9 cellular contexts compared by ENCODE assay signal in genomic region chr17:82315703-82316358, GRCh38. TPM values are rescaled to one million over a fixed set of nuclear protein-coding genes. Genes with fewer than 3 reads are reported as not detected.
DNase-seq lines count a peak whose midpoint lies in the region; ATAC-seq lines count a peak whose summit lies in the region.
"Had no signal": no experiment of that assay in that cellular context is flagged by ENCODE, and none has a peak within 500 bp of the region (broad histone marks: within the 10 kb centered on the region; RNA-seq: fewer than 3 reads in every experiment).

No MANE protein-coding gene starts in this region.

- peak overlapping the region; percentile 75 for H3K27ac Mint-ChIP-seq in activated CD8-positive, alpha-beta memory T cell treated with anti-CD3 and anti-CD28 coated beads, Interleukin-2, amount 10 ng/mL, durations not matched to agents 7 days and 5 days
- peak overlapping the region in 1 of 2 donors; percentile 97 for H3K27ac Mint-ChIP-seq in stimulated activated naive CD8-positive, alpha-beta T cell treated with anti-CD3 and anti-CD28 coated beads, Interleukin-15, amount 100 ng/mL, for 72 hours

- DNase-seq in activated CD8-positive, alpha-beta memory T cell treated with anti-CD3 and anti-CD28 coated beads, Interleukin-2, amount 10 ng/mL, durations not matched to agents 7 days and 5 days: peak; percentile 64
- DNase-seq in activated CD8-positive, alpha-beta memory T cell treated with anti-CD3 and anti-CD28 coated beads, Interleukin-2, amount 50 U/mL, for 4 hours: no peak
- DNase-seq in activated gamma-delta T cell treated with anti-CD3 and anti-CD28 coated beads, Interleukin-2, amount 50 U/mL, for 16 hours (ENCODE audit: low read depth): peak; percentile 39
- DNase-seq in left kidney (ENCODE audit: low read depth, low spot score): peak; percentile 56
- DNase-seq in stimulated activated naive CD8-positive, alpha-beta T cell treated with anti-CD3 and anti-CD28 coated beads, Interleukin-15, amount 100 ng/mL, for 72 hours: no peak
- no peak for DNase-seq in NCI-H345 treated with DMSO at 0.1 percent for 48 hours (lab: John Stamatoyannopoulos, UW; ENCODE audit: unreplicated experiment)
- no peak for DNase-seq in hepatic stellate cell (ENCODE audit: low spot score)

- H3K4me1 Mint-ChIP-seq in activated CD8-positive, alpha-beta memory T cell treated with anti-CD3 and anti-CD28 coated beads, Interleukin-2, amount 10 ng/mL, durations not matched to agents 7 days and 5 days: peaks cover 14% of the 10 kb centered on the region
- H3K4me1 Mint-ChIP-seq in stimulated activated naive CD8-positive, alpha-beta T cell treated with anti-CD3 and anti-CD28 coated beads, Interleukin-15, amount 100 ng/mL, for 72 hours: peaks cover 22% of the 10 kb centered on the region

- peak; percentile 39 for ATAC-seq in activated CD8-positive, alpha-beta memory T cell treated with anti-CD3 and anti-CD28 coated beads, Interleukin-2, amount 10 ng/mL, durations not matched to agents 7 days and 5 days
- ATAC-seq in stimulated activated naive CD8-positive, alpha-beta T cell treated with anti-CD3 and anti-CD28 coated beads, Interleukin-15, amount 100 ng/mL, for 72 hours: peak; percentile 47
- ATAC-seq in GM19395 (IDR thresholded peaks at IDR 0.05; ENCODE audit: unreplicated experiment): no peak

- no peaks in the 10 kb centered on the region for H3K9me3 Mint-ChIP-seq in activated CD8-positive, alpha-beta memory T cell treated with anti-CD3 and anti-CD28 coated beads, Interleukin-2, amount 10 ng/mL, durations not matched to agents 7 days and 5 days (ENCODE audit: low read depth)
- H3K9me3 Mint-ChIP-seq in stimulated activated naive CD8-positive, alpha-beta T cell treated with anti-CD3 and anti-CD28 coated beads, Interleukin-15, amount 100 ng/mL, for 72 hours: no peaks in the 10 kb centered on the region

- H3K27me3 Mint-ChIP-seq in activated CD8-positive, alpha-beta memory T cell treated with anti-CD3 and anti-CD28 coated beads, Interleukin-2, amount 10 ng/mL, durations not matched to agents 7 days and 5 days: no peaks in the 10 kb centered on the region
- no peaks in the 10 kb centered on the region for H3K27me3 Mint-ChIP-seq in stimulated activated naive CD8-positive, alpha-beta T cell treated with anti-CD3 and anti-CD28 coated beads, Interleukin-15, amount 100 ng/mL, for 72 hours

- CTCF ChIA-PET in activated CD8-positive, alpha-beta memory T cell treated with anti-CD3 and anti-CD28 coated beads, Interleukin-2, amount 10 ng/mL, durations not matched to agents 7 days and 5 days (lab: Charles Lee): interaction anchor here (2.6 to 8.5 kb wide), 3 partner anchors 13 to 79 kb away, joined by 9 to 206 read pairs (median 12); partner anchors contain the start of gene SECTM1

- H3K36me3 Mint-ChIP-seq in activated CD8-positive, alpha-beta memory T cell treated with anti-CD3 and anti-CD28 coated beads, Interleukin-2, amount 10 ng/mL, durations not matched to agents 7 days and 5 days: peaks cover 15% of the 10 kb centered on the region

- peak overlapping the region; percentile 93 for H3K4me3 Mint-ChIP-seq in activated CD8-positive, alpha-beta memory T cell treated with anti-CD3 and anti-CD28 coated beads, Interleukin-2, amount 10 ng/mL, durations not matched to agents 7 days and 5 days
- H3K4me3 Mint-ChIP-seq in stimulated activated naive CD8-positive, alpha-beta T cell treated with anti-CD3 and anti-CD28 coated beads, Interleukin-15, amount 100 ng/mL, for 72 hours: no peak overlapping the region

RNA-seq across cellular contexts. Expression of gene CD7, which starts 1.6 kb away (rescaled TPM):
- 100 to 1,000 TPM; 307 to 417 TPM for total RNA-seq in activated CD8-positive, alpha-beta memory T cell treated with anti-CD3 and anti-CD28 coated beads, Interleukin-2, amount 10 ng/mL, durations not matched to agents 7 days and 5 days

RNA-seq across cellular contexts. Expression of gene SECTM1, which starts 17.7 kb away (rescaled TPM):
- 1 to 10 TPM in 1 of 2 experiments, under 1 TPM in 1; 0.68 to 2.7 TPM for total RNA-seq in activated CD8-positive, alpha-beta memory T cell treated with anti-CD3 and anti-CD28 coated beads, Interleukin-2, amount 10 ng/mL, durations not matched to agents 7 days and 5 days

RNA-seq across cellular contexts. Expression of gene CSNK1D, which starts 42.3 kb away (rescaled TPM):
- 100 to 1,000 TPM; 120 to 139 TPM for total RNA-seq in activated CD8-positive, alpha-beta memory T cell treated with anti-CD3 and anti-CD28 coated beads, Interleukin-2, amount 10 ng/mL, durations not matched to agents 7 days and 5 days

RNA-seq across cellular contexts. Expression of gene TEX19, which starts 43.2 kb away (rescaled TPM):
- total RNA-seq in activated CD8-positive, alpha-beta memory T cell treated with anti-CD3 and anti-CD28 coated beads, Interleukin-2, amount 10 ng/mL, durations not matched to agents 7 days and 5 days: under 1 TPM in 1 of 2 experiments, not detected in 1; 0.15 TPM
- total RNA-seq: mesenteric fat pad had no signal

RNA-seq across cellular contexts. Expression of gene UTS2R, which starts 55.7 kb away (rescaled TPM):
- total RNA-seq in activated CD8-positive, alpha-beta memory T cell treated with anti-CD3 and anti-CD28 coated beads, Interleukin-2, amount 10 ng/mL, durations not matched to agents 7 days and 5 days: under 1 TPM in 1 of 2 experiments, not detected in 1; 0.16 TPM
- total RNA-seq: mesenteric fat pad had no signal

Comparison
In these comparisons a context has a peak if more than half of its experiments do, and no peak if none do; other contexts are left out.
1. DNase-seq: peak in activated CD8-positive, alpha-beta memory T cell treated with anti-CD3 and anti-CD28 coated beads, Interleukin-2, amount 10 ng/mL, durations not matched to agents 7 days and 5 days (single experiment), activated gamma-delta T cell treated with anti-CD3 and anti-CD28 coated beads, Interleukin-2, amount 50 U/mL, for 16 hours (single experiment) and left kidney (single experiment); none in activated CD8-positive, alpha-beta memory T cell treated with anti-CD3 and anti-CD28 coated beads, Interleukin-2, amount 50 U/mL, for 4 hours (single experiment), stimulated activated naive CD8-positive, alpha-beta T cell treated with anti-CD3 and anti-CD28 coated beads, Interleukin-15, amount 100 ng/mL, for 72 hours (0 of 2), NCI-H345 treated with DMSO at 0.1 percent for 48 hours (single experiment) and hepatic stellate cell (single experiment).